ENCODE assay signal across 16 cellular contexts in genomic region chr14:97329701-97330100, GRCh38.
DNase-seq lines count a peak whose midpoint lies in the region; ATAC-seq lines count a peak whose summit lies in the region.
"Had no signal": no experiment of that assay in that cellular context is flagged by ENCODE, and none has a peak within 500 bp of the region (broad histone marks: within the 10 kb centered on the region; RNA-seq: fewer than 3 reads in every experiment).

No MANE protein-coding gene starts in this region.

- H3K9me3 ChIP-seq in NT2/D1 (ENCODE audit: insufficient read depth, low read length), result peaks cover 6% of the 10 kb centered on the region; the same call in 1 of the 2 replicates
- H3K9me3 ChIP-seq: A549, SJCRH30 had no signal

- no peaks in the 10 kb centered on the region for H3K27me3 ChIP-seq in NT2/D1 (ENCODE audit: insufficient read depth, insufficient read length)
- H3K27me3 ChIP-seq: SJCRH30 had no signal

- H3K9ac ChIP-seq in NT2/D1 (ENCODE audit: insufficient read length, low read depth), result no peak overlapping the region
- H3K9ac ChIP-seq: KMS-11 had no signal

- peak; percentile 26 for DNase-seq in DMS153 treated with DMSO at 0.1 percent for 48 hours (lab: John Stamatoyannopoulos, UW; ENCODE audit: unreplicated experiment)
- peak; percentile 9 for DNase-seq in NCI-H128 (lab: John Stamatoyannopoulos, UW; ENCODE audit: unreplicated experiment)
- peak; percentile 15 for DNase-seq in NT2/D1 (ENCODE audit: low read depth, low spot score)
- DNase-seq in islet precursor cell, result peak; percentile 69
- DNase-seq in NCI-H2196 (lab: John Stamatoyannopoulos, UW; ENCODE audit: unreplicated experiment), result no peak
- DNase-seq in posterior cingulate gyrus, result no peak
- DNase-seq: C1 segment of cervical spinal cord, EL, H9, NCI-H1105, NCI-H1694 treated with DMSO at 0.1 percent for 48 hours, NCI-H524, SJCRH30 had no signal

- no peak overlapping the region for H3K4me3 ChIP-seq in NT2/D1 (ENCODE audit: insufficient read length, low read depth)
- H3K4me3 ChIP-seq: A549, SJCRH30 had no signal

- no peaks in the 10 kb centered on the region for H3K36me3 ChIP-seq in NT2/D1 (ENCODE audit: insufficient read depth, insufficient read length, low read length)
- H3K36me3 ChIP-seq: SJCRH30 had no signal

- H3K4me1 ChIP-seq in NT2/D1 (ENCODE audit: insufficient read depth, insufficient read length), result peaks cover 3% of the 10 kb centered on the region
- H3K4me1 ChIP-seq: A549, SJCRH30 had no signal

- intact Hi-C loops in posterior cingulate gyrus (cut with DNase I), result no loop called here

- ATAC-seq in GM19023 (IDR thresholded peaks at IDR 0.05; ENCODE audit: unreplicated experiment), result no peak
- ATAC-seq: A549 had no signal

Comparison
In these comparisons a context has a peak if more than half of its experiments do, and no peak if none do; other contexts are left out.
1. DNase-seq: peak in DMS153 treated with DMSO at 0.1 percent for 48 hours (single experiment), NCI-H128 (single experiment), NT2/D1 (single experiment) and islet precursor cell (single experiment); none in NCI-H2196 (single experiment) and posterior cingulate gyrus (0 of 10).